ENCODE assay signal across 8 cellular contexts in the genomic region with DNA sequence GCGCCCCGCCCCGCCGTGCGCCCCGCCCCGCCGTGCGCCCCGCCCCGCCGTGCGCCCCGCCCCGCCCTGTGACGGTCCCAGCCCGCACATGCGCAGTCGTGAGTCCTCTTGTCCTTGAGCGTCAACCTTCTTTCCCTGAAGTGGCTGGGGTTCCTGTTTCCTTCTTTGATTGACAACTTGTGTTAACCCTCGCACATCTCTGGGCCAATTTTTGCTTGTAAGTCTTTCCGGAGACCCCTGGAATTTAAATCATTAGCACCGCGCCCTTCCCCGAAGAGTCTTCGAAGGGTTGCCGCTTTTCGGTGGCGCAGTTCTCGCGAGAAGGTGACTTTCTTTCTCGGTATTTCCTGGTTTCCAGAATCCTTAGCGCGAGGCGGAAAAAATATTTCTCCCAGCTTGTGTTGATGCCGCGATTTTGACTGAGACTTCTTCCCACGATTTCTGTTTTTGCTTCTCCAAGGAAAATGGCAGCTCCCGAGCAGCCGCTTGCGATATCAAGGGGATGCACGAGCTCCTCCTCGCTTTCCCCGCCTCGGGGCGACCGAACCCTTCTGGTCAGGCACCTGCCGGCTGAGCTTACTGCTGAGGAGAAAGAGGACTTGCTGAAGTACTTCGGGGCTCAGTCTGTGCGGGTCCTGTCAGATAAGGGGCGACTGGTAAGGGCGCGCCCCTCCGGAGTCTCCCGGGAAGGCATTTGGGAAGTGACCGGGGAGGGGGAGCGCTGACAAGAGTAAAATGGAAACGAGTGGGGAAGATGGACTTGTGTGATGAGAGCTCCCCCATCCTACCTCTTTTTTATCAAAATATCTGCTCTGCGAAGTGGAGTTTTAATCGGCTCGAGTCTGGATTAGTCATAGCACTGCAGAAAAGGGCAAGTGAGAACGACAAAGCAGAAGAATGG. TPM values are rescaled to one million over a fixed set of nuclear protein-coding genes. Genes with fewer than 3 reads are reported as not detected.
DNase-seq lines count a peak whose midpoint lies in the region; ATAC-seq and TF ChIP-seq lines count a peak whose summit lies in the region.

RNPC3 (plus strand) TSS at position 93 of the 901 bp plus-strand sequence; CDS start at position 465, 372 bp downstream.

- H2AFZ ChIP-seq in IMR-90 (replicated peaks; ENCODE audit: low read length, poor library complexity), result peak within 1 kb of the TSS; percentile 95

- H3K18ac ChIP-seq in IMR-90 (ENCODE audit: low read depth, low read length), result peak within 1 kb of the TSS; percentile 98

- 0% methylated on average over 19 of the region's 62 CpGs; no CpG with 5 or more reads in 1 of the 2 experiments for WGBS in IMR-90 (ENCODE audit: extremely low coverage in 2 of 2, insufficient read length in 1 of 2), 2 experiments

- H2AK5ac ChIP-seq in IMR-90 (ENCODE audit: low read depth, low read length), result no peak within 1 kb of the TSS

- TSS peak; percentile 68 for BruUV-seq in IMR-90 (replicated peaks; lab: Mats Ljungman, UMichigan)

- peak within 1 kb of the TSS; percentile 97 for H2BK120ac ChIP-seq in IMR-90 (ENCODE audit: low read depth, low read length)

- peak; percentile 95 for DNase-seq in DMS 273 (lab: John Stamatoyannopoulos, UW; ENCODE audit: unreplicated experiment)
- peak; percentile 91 for DNase-seq in IMR-90
- DNase-seq in OCI-M1 (lab: John Stamatoyannopoulos, UW), result peak; percentile 90
- peak; percentile 85 for DNase-seq in activated T-cell treated with anti-CD3 and anti-CD28 coated beads for 4 hours
- DNase-seq in epithelial cell of proximal tubule (ENCODE audit: low read depth), result peak; percentile 74
- peak; percentile 93 for DNase-seq in mucosa of gallbladder (ENCODE audit: low spot score)
- peak; percentile 66 to 79 for DNase-seq in stimulated activated CD8-positive, alpha-beta memory T cell treated with anti-CD3 and anti-CD28 coated beads, Interleukin-4, amount 100 ng/mL, for 4 hours (ENCODE audit: low read depth in 2 of 2, low spot score in 1 of 2)

- POLR2A ChIA-PET in IMR-90 (lab: Charles Lee; ENCODE audit: unreplicated experiment), result no interaction called here

- H2BK15ac ChIP-seq in IMR-90 (ENCODE audit: low read depth, low read length), result peak within 1 kb of the TSS; percentile 99; the same call in 1 of the 3 replicates

- dilution Hi-C loops in IMR-90 (cut with HindIII; ENCODE audit: low sequenced_read_pairs, unreplicated experiment), result no loop called here

- no peaks in the 10 kb centered on the region for H4K20me1 ChIP-seq in IMR-90 (ENCODE audit: insufficient read depth, low read length)

- no peaks in the 10 kb centered on the region for H3K27me3 ChIP-seq in IMR-90 (ENCODE audit: control insufficient read depth, insufficient read depth, low read length)

- H4K5ac ChIP-seq in IMR-90 (ENCODE audit: low read depth, low read length), result peak within 1 kb of the TSS; percentile 98

- peak within 1 kb of the TSS; percentile 98 for H3K23ac ChIP-seq in IMR-90 (ENCODE audit: low read depth, low read length)

- H3K9me1 ChIP-seq in IMR-90 (ENCODE audit: insufficient read depth, low read length), result no peaks in the 10 kb centered on the region

- H2BK5ac ChIP-seq in IMR-90 (ENCODE audit: low read depth, low read length, poor library complexity, severe bottlenecking), result peak within 1 kb of the TSS; percentile 92

- no peak for TF ChIP-seq RAD21 in IMR-90 (IDR thresholded peaks at IDR 0.05; ENCODE audit: low read length)

- H3K4me2 ChIP-seq in IMR-90 (ENCODE audit: low read depth, low read length), result peak within 1 kb of the TSS; percentile 79

- peaks cover 3% of the 10 kb centered on the region; the same call in 1 of the 2 replicates for H3K36me3 ChIP-seq in IMR-90 (ENCODE audit: control insufficient read depth, insufficient read depth, low read length)

- no peaks in the 10 kb centered on the region for H3K9me3 ChIP-seq in IMR-90 (ENCODE audit: control insufficient read depth, insufficient read depth, low read length)

- peak within 1 kb of the TSS; percentile 96 for H3K4ac ChIP-seq in IMR-90 (ENCODE audit: low read depth, low read length)

- intact Hi-C loops in IMR-90 (cut with micrococcal nuclease), result no loop called here

- H4K8ac ChIP-seq in IMR-90 (ENCODE audit: low read depth in 2 of 2, low read length in 2 of 2), result peak within 1 kb of the TSS; percentile 100

- H4K91ac ChIP-seq in IMR-90 (ENCODE audit: insufficient read depth, low read depth, low read length), result peak within 1 kb of the TSS; percentile 98

- H2AK9ac ChIP-seq in IMR-90 (replicated peaks; ENCODE audit: low read depth, low read length, poor library complexity), result peak within 1 kb of the TSS; percentile 58

- ATAC-seq in GM21528 (IDR thresholded peaks at IDR 0.05; ENCODE audit: low FRiP score, unreplicated experiment) (peak; percentile 87), IMR-90 (ENCODE audit: low read depth) (peak; percentile 93)

- H3K56ac ChIP-seq in IMR-90 (ENCODE audit: extremely low read depth, insufficient read depth, low read length), result peak within 1 kb of the TSS; percentile 100

- peak within 1 kb of the TSS; percentile 98 for H3K9ac ChIP-seq in IMR-90 (ENCODE audit: low read depth, low read length)

- 0 out of 2 replicates have a peak, but pooled peaks cover 2% of the 10 kb centered on the region for H3K4me1 ChIP-seq in IMR-90 (ENCODE audit: control insufficient read depth, insufficient read depth, low read length)

- H3K14ac ChIP-seq in IMR-90 (replicated peaks; ENCODE audit: low read depth, low read length), result peak within 1 kb of the TSS; percentile 94

- TF ChIP-seq POLR2A in IMR-90 (IDR thresholded peaks at IDR 0.05; ENCODE audit: low read depth, low read length), result peak; percentile 65

- no peak for TF ChIP-seq CTCF in IMR-90 (conservative IDR thresholded peaks at IDR 0.05; ENCODE audit: low read depth, low read length)
- TF ChIP-seq CTCF in epithelial cell of proximal tubule (conservative IDR thresholded peaks at IDR 0.05; ENCODE audit: low read depth, low read length), result no peak

- H3K4me3 ChIP-seq in IMR-90 (ENCODE audit: insufficient read depth, low read depth, low read length) (peak within 1 kb of the TSS; percentile 82), epithelial cell of proximal tubule (ENCODE audit: low read depth, low read length) (peak within 1 kb of the TSS; percentile 92)

- peak within 1 kb of the TSS; percentile 95 for H3K27ac ChIP-seq in IMR-90 (ENCODE audit: insufficient read depth, low read length)

- H2BK20ac ChIP-seq in IMR-90 (ENCODE audit: low read depth, low read length), result peak within 1 kb of the TSS; percentile 70

- in situ Hi-C loops in IMR-90 (cut with MboI; ENCODE audit: low sequenced_read_pairs), result no loop called here

- peaks cover 10 to 18% of the 10 kb centered on the region in 2 experiments; a peak in 3 of 4 replicates for H3K79me1 ChIP-seq in IMR-90 (ENCODE audit: low read depth in 1 of 2, low read length in 2 of 2)

- CTCF ChIA-PET in IMR-90 (lab: Yijun Ruan, JAX), result interaction anchor here (0.5 to 0.9 kb wide), 4 partner anchors 7 to 528 kb away, joined by 3 read pairs; no protein-coding TSS in a partner anchor

TF ChIP-seq in IMR-90, 13 proteins besides CTCF, POLR2A, EP300 and RAD21:
- TF ChIP-seq MXI1 (IDR thresholded peaks at IDR 0.05; ENCODE audit: borderline replicate concordance, low read depth, low read length) (peak; percentile 64; the same call in 1 of the 2 replicates), NFE2L2 (IDR thresholded peaks at IDR 0.05; ENCODE audit: low read depth, low read length) (0 out of 2 replicates have a peak, but pooled peaks have one; percentile 18), MAZ (IDR thresholded peaks at IDR 0.05; ENCODE audit: borderline replicate concordance, low read depth, low read length) (0 out of 2 replicates have a peak, but pooled peaks have one; percentile 3), BHLHE40 (IDR thresholded peaks at IDR 0.05; ENCODE audit: low read depth, low read length) (no peak)

RNA-seq across cellular contexts. Expression of gene RNPC3, which starts in this region (rescaled TPM):
- 2.5 and 3.8 TPM in 2 replicates for total RNA-seq in IMR-90 (2012; rRNA removed)
- polyA plus RNA-seq in IMR-90 (2012; rRNA removed), result 7.7 and 9.9 TPM in 2 replicates
- 1.5 and 2.0 TPM in 2 replicates for polyA plus RNA-seq in IMR-90 (2012; cell fraction: cytosol; rRNA removed)
- 11.0 and 59.9 TPM in 2 replicates for polyA plus RNA-seq in IMR-90 (2012; cell fraction: nucleus; rRNA removed; ENCODE audit: low replicate concordance)
- 5.1 and 6.4 TPM in 2 replicates for total RNA-seq in epithelial cell of proximal tubule
- total RNA-seq in mucosa of gallbladder, result 26.3 TPM

Comparison
In these comparisons a context has a peak if more than half of its experiments do, and no peak if none do; other contexts are left out.
1. Peak in every context shown above with its lines: DNase-seq, ATAC-seq, H3K4me3 ChIP-seq and H3K27ac ChIP-seq.